In genomic region chr1:156372876-156373275, GRCh38 we compare ENCODE assay signal across 18 cellular contexts.
"Had no signal": no experiment of that assay in that cellular context is flagged by ENCODE, and none has a peak within 500 bp of the region (broad histone marks: within the 10 kb centered on the region; RNA-seq: fewer than 3 reads in every experiment).

No MANE protein-coding gene starts in this region.

- H3K9ac ChIP-seq: SK-N-SH had no signal

- DNase-seq: KBM-7, NCI-H1092, NCI-H1105 treated with DMSO at 0.1 percent for 48 hours, NCI-H1417 treated with DMSO at 0.1 percent for 48 hours, NCI-H146, NCI-H1694 treated with DMSO at 0.1 percent for 48 hours, NCI-H1930, NCI-H2081, NCI-H2107, NCI-H2227 treated with DMSO at 0.1 percent for 48 hours, NCI-H526, PC-3, SHP77, SK-N-SH, SW 1271, T-cell had no signal

- H3K27ac ChIP-seq: HL-60, RWPE1 had no signal

- H3K9me2 ChIP-seq: SK-N-SH had no signal

- H3K4me2 ChIP-seq: SK-N-SH had no signal

- H3K9me3 ChIP-seq: SK-N-SH had no signal
